In the genomic region with DNA sequence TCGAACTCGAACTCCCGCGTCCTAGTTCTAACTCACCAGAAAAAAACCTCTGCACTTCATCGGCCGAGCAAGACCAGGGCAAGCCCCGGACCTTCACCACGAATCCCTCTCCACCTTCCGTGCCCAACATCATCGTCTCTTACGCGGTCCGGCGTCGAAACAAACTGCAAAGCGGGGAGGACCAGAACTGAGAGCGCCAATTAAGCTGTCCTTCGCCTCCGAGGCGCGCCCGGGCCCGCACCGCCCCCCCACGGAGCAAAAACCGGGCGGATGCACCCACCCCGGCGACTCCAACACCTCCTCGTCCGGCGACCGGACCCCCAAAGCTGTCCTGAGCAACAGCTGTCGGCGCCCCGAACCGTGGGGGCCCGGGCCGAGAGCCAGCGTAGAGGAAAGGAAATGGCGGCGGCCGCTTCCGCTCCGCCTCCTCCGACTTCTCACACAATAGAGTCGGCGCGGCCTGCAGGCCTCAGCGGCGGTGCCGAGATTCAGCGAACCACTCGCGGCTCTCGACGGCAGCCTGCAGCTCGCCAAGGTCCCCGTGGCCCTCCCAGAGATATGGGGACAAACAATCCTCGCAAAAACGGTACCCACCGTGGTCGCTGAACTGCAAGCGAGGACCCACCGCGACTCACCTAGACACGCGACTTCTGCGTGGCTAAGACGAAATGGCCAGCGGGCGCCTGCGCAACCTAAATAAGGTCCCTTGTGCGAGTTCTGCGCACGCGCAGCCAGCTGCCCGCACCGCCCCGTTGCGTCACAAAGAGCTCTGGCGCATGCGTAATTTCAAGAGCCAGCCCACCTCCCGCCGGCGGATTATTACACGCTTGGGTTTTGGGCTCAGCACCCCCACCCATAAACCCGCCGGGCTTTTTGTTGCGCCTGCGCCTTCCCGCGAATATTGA, we compare ENCODE assay signal across 8 cellular contexts. TPM values are rescaled to one million over a fixed set of nuclear protein-coding genes. Genes with fewer than 3 reads are reported as not detected.
DNase-seq lines count a peak whose midpoint lies in the region; ATAC-seq and TF ChIP-seq lines count a peak whose summit lies in the region.

A gene with protein sequence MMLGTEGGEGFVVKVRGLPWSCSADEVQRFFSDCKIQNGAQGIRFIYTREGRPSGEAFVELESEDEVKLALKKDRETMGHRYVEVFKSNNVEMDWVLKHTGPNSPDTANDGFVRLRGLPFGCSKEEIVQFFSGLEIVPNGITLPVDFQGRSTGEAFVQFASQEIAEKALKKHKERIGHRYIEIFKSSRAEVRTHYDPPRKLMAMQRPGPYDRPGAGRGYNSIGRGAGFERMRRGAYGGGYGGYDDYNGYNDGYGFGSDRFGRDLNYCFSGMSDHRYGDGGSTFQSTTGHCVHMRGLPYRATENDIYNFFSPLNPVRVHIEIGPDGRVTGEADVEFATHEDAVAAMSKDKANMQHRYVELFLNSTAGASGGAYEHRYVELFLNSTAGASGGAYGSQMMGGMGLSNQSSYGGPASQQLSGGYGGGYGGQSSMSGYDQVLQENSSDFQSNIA (minus strand): TSS at position 671 of the 905 bp plus-strand sequence. CDS start 538 bp downstream, at position 133.

- POLR2A ChIA-PET in RWPE1 (lab: Yijun Ruan, JAX; ENCODE audit: low non-redundant PET): interaction anchor here (0.5 to 1.3 kb wide), 8 partner anchors 9 to 109 kb away, joined by 3 to 5 read pairs (median 3); a partner anchor contains a TSS

- no peak for TF ChIP-seq CTCF in LNCaP clone FGC (IDR thresholded peaks at IDR 0.05; ENCODE audit: control insufficient read depth, extremely low read depth, insufficient read depth)
- peak; percentile 33; the same call in 1 of the 2 replicates for TF ChIP-seq CTCF in RWPE1 (conservative IDR thresholded peaks at IDR 0.05; ENCODE audit: low read depth)
- TF ChIP-seq CTCF in fibroblast of mammary gland (conservative IDR thresholded peaks at IDR 0.05; ENCODE audit: control insufficient read depth, insufficient read depth, low read depth, low read length): no peak
- no peak for TF ChIP-seq CTCF in natural killer cell (IDR thresholded peaks at IDR 0.05)

- peak; percentile 99 for DNase-seq in Daoy (ENCODE audit: low read depth)
- DNase-seq in GOT3 (lab: John Stamatoyannopoulos, UW): peak; percentile 99
- DNase-seq in LNCaP clone FGC (ENCODE audit: low read depth): peak; percentile 95
- DNase-seq in RWPE1 (ENCODE audit: low spot score): peak; percentile 100
- DNase-seq in fibroblast of mammary gland (ENCODE audit: low read depth): peak; percentile 98
- peak; percentile 98 for DNase-seq in natural killer cell
- DNase-seq in stimulated activated naive CD4-positive, alpha-beta T cell treated with Interleukin-2 at 50 U/mL for 16 hours (lab: John Stamatoyannopoulos, UW): peak; percentile 98

- CTCF ChIA-PET in RWPE1 (lab: Yijun Ruan, JAX): interaction anchor here (0.6 to 1.8 kb wide), 5 partner anchors 15 to 1004 kb away, joined by 3 to 5 read pairs (median 4); no protein-coding TSS in a partner anchor

- peak within 1 kb of the TSS; percentile 100 for H3K27ac Mint-ChIP-seq in activated T-helper 17 cell treated with anti-CD3 and anti-CD28 coated beads, Interleukin-2, amount 50 U/mL, for 72 hours
- H3K27ac Mint-ChIP-seq in natural killer cell: peak within 1 kb of the TSS; percentile 98 to 99

- H3K9me3 Mint-ChIP-seq in activated T-helper 17 cell treated with anti-CD3 and anti-CD28 coated beads, Interleukin-2, amount 50 U/mL, for 72 hours: no peaks in the 10 kb centered on the region
- no peaks in the 10 kb centered on the region for H3K9me3 Mint-ChIP-seq in natural killer cell

- intact Hi-C loops in natural killer cell (cut with micrococcal nuclease): loop anchor here (1.0 to 10.0 kb wide), 4 partner anchors 66 to 196 kb away; a partner anchor contains a TSS

- H3K4me3 Mint-ChIP-seq in activated T-helper 17 cell treated with anti-CD3 and anti-CD28 coated beads, Interleukin-2, amount 50 U/mL, for 72 hours: peak within 1 kb of the TSS; percentile 98
- peak within 1 kb of the TSS; percentile 97 for H3K4me3 Mint-ChIP-seq in natural killer cell

- H3K27ac ChIP-seq in RWPE1: peak within 1 kb of the TSS; percentile 99

- no peaks in the 10 kb centered on the region for H3K27me3 Mint-ChIP-seq in activated T-helper 17 cell treated with anti-CD3 and anti-CD28 coated beads, Interleukin-2, amount 50 U/mL, for 72 hours
- no peaks in the 10 kb centered on the region for H3K27me3 Mint-ChIP-seq in natural killer cell (ENCODE audit: low read depth in 2 of 2)

- peak; percentile 76 for ATAC-seq in activated T-helper 17 cell treated with anti-CD3 and anti-CD28 coated beads, Interleukin-2, amount 50 U/mL, for 72 hours (replicated peaks)
- peak; percentile 71 to 87 (median 77) for ATAC-seq in natural killer cell

- H3K4me1 Mint-ChIP-seq in activated T-helper 17 cell treated with anti-CD3 and anti-CD28 coated beads, Interleukin-2, amount 50 U/mL, for 72 hours: peaks cover 32% of the 10 kb centered on the region
- H3K4me1 Mint-ChIP-seq in natural killer cell: peaks cover 64% of the 10 kb centered on the region in 2 donors

- H3K36me3 Mint-ChIP-seq in activated T-helper 17 cell treated with anti-CD3 and anti-CD28 coated beads, Interleukin-2, amount 50 U/mL, for 72 hours (ENCODE audit: low read depth): peaks cover 62% of the 10 kb centered on the region
- peaks cover 31% of the 10 kb centered on the region for H3K36me3 Mint-ChIP-seq in natural killer cell

- H3K4me3 ChIP-seq in LNCaP clone FGC (ENCODE audit: low read depth, low read length) (peak within 1 kb of the TSS; percentile 95), fibroblast of mammary gland (ENCODE audit: control insufficient read depth, low read depth, low read length) (peak within 1 kb of the TSS; percentile 97)

RNA-seq across cellular contexts. Expression of the gene that starts here (rescaled TPM):
- 746 and 874 TPM in 2 replicates for total RNA-seq in Daoy (2014; rRNA removed; shearing (Covaris generic))
- 100 to 1,000 TPM; 761 to 957 TPM for total RNA-seq in activated T-helper 17 cell treated with anti-CD3 and anti-CD28 coated beads, Interleukin-2, amount 50 U/mL, for 72 hours
- total RNA-seq in natural killer cell: 1,000 to 10,000 TPM; 1,749 to 2,212 (median 1,853) TPM

Comparison
In these comparisons a context has a peak if more than half of its experiments do, and no peak if none do; other contexts are left out.
1. Peak in every context shown above with its lines: DNase-seq, ATAC-seq, H3K4me3 ChIP-seq and H3K27ac ChIP-seq.